Comparison of ENCODE assay signal across 9 cellular contexts in genomic region chr20:5569021-5569420, GRCh38. TPM values are rescaled to one million over a fixed set of nuclear protein-coding genes. Genes with fewer than 3 reads are reported as not detected.
DNase-seq lines count a peak whose midpoint lies in the region; ATAC-seq and TF ChIP-seq lines count a peak whose summit lies in the region.
"Had no signal": no experiment of that assay in that cellular context is flagged by ENCODE, and none has a peak within 500 bp of the region (broad histone marks: within the 10 kb centered on the region; RNA-seq: fewer than 3 reads in every experiment).

No MANE protein-coding gene starts in this region.

- no peaks in the 10 kb centered on the region for H3K9me2 ChIP-seq in OCI-LY7 (ENCODE audit: insufficient read depth, low read length)

- CTCF ChIA-PET in OCI-LY7 (lab: Charles Lee; ENCODE audit: unreplicated experiment) = interaction anchor here (0.7 to 1.5 kb wide), 4 partner anchors 18 to 77 kb away, joined by 3 to 4 read pairs (median 3); no protein-coding TSS in a partner anchor
- CTCF ChIA-PET in activated naive CD4-positive, alpha-beta T cell treated with anti-CD3 and anti-CD28 coated beads, Interleukin-2, amount 10 ng/mL, durations not matched to agents 7 days and 5 days (lab: Charles Lee) = interaction anchor here (0.6 to 8.6 kb wide), 17 partner anchors 9 to 244 kb away, joined by 3 to 95 read pairs (median 4); no protein-coding TSS in a partner anchor

- H3K4me1 ChIP-seq in OCI-LY7 (ENCODE audit: insufficient read depth, low read length, poor library complexity, severe bottlenecking) = peaks cover 39% of the 10 kb centered on the region
- no peaks in the 10 kb centered on the region for H3K4me1 ChIP-seq in cardiac muscle cell (ENCODE audit: low read depth)
- no peaks in the 10 kb centered on the region for H3K4me1 ChIP-seq in sigmoid colon

- peaks cover 60% of the 10 kb centered on the region; the same call in 1 of the 2 replicates for H3K79me2 ChIP-seq in OCI-LY7 (ENCODE audit: insufficient read depth, low read depth, low read length)

- WGBS in sigmoid colon, 2 donors = 38 to 52% methylated on average over 3 of the region's 3 CpGs

- ATAC-seq in GM21423 (IDR thresholded peaks at IDR 0.05; ENCODE audit: unreplicated experiment) = no peak

- no TSS peak for BruUV-seq in OCI-LY7 (replicated peaks; lab: Mats Ljungman, UMichigan)

- no peak for TF ChIP-seq POLR2A in sigmoid colon (IDR thresholded peaks at IDR 0.05)

- no peaks in the 10 kb centered on the region for H3K9me3 ChIP-seq in OCI-LY7 (ENCODE audit: low read length)
- no peaks in the 10 kb centered on the region for H3K9me3 ChIP-seq in cardiac muscle cell (ENCODE audit: low read depth)
- no peaks in the 10 kb centered on the region for H3K9me3 ChIP-seq in sigmoid colon

- intact Hi-C loops in OCI-LY7 (cut with micrococcal nuclease; ENCODE audit: unreplicated experiment) (loop anchor here (1.0 to 5.0 kb wide), 4 partner anchors 39 to 219 kb away; no protein-coding TSS in a partner anchor), sigmoid colon (cut with DNase I) (loop anchor here (1.0 kb wide), 1 partner anchor 219 kb away; no protein-coding TSS in a partner anchor)

- peaks cover 44% of the 10 kb centered on the region for H3K36me3 Mint-ChIP-seq in activated naive CD4-positive, alpha-beta T cell treated with anti-CD3 and anti-CD28 coated beads, Interleukin-2, amount 10 ng/mL, durations not matched to agents 7 days and 5 days

- peaks cover 41% of the 10 kb centered on the region for H3K4me1 Mint-ChIP-seq in activated naive CD4-positive, alpha-beta T cell treated with anti-CD3 and anti-CD28 coated beads, Interleukin-2, amount 10 ng/mL, durations not matched to agents 7 days and 5 days

- H3K27ac Mint-ChIP-seq in activated naive CD4-positive, alpha-beta T cell treated with anti-CD3 and anti-CD28 coated beads, Interleukin-2, amount 10 ng/mL, durations not matched to agents 7 days and 5 days = peak overlapping the region; percentile 68

- no peak for TF ChIP-seq EP300 in sigmoid colon (IDR thresholded peaks at IDR 0.05)

- no peak overlapping the region for H3K4me3 Mint-ChIP-seq in activated naive CD4-positive, alpha-beta T cell treated with anti-CD3 and anti-CD28 coated beads, Interleukin-2, amount 10 ng/mL, durations not matched to agents 7 days and 5 days
- H3K4me3 Mint-ChIP-seq: stimulated activated naive CD8-positive, alpha-beta T cell treated with anti-CD3 and anti-CD28 coated beads, Interleukin-15, Interleukin-2, amounts not matched to agents 100 ng/mL and 50 ng/mL, for 24 hours had no signal

- peak; percentile 67 for DNase-seq in ELR (ENCODE audit: low read depth)
- peak; percentile 84 for DNase-seq in HT-29 (ENCODE audit: low spot score)
- DNase-seq in OCI-LY7 (ENCODE audit: low spot score) = peak; percentile 83
- DNase-seq in activated naive CD4-positive, alpha-beta T cell treated with anti-CD3 and anti-CD28 coated beads, Interleukin-2, amount 10 ng/mL, durations not matched to agents 7 days and 5 days = peak; percentile 70
- DNase-seq in cardiac muscle cell (ENCODE audit: low read depth in 1 of 2, low spot score in 1 of 2) = peak; percentile 46 to 67
- DNase-seq in sigmoid colon = no peak
- no peak for DNase-seq in ecto neural progenitor cell (ENCODE audit: low spot score)

- no peak overlapping the region for H2AFZ ChIP-seq in OCI-LY7 (ENCODE audit: low read length)

- no peaks in the 10 kb centered on the region for H3K27me3 Mint-ChIP-seq in activated naive CD4-positive, alpha-beta T cell treated with anti-CD3 and anti-CD28 coated beads, Interleukin-2, amount 10 ng/mL, durations not matched to agents 7 days and 5 days
- H3K27me3 Mint-ChIP-seq: stimulated activated naive CD8-positive, alpha-beta T cell treated with anti-CD3 and anti-CD28 coated beads, Interleukin-15, Interleukin-2, amounts not matched to agents 100 ng/mL and 50 ng/mL, for 24 hours had no signal

- H3K27ac ChIP-seq in OCI-LY7 (ENCODE audit: low read depth, low read length, poor library complexity, severe bottlenecking) (peak overlapping the region; percentile 52), cardiac muscle cell (no peak overlapping the region), sigmoid colon (no peak overlapping the region)

- H3K9me3 Mint-ChIP-seq in activated naive CD4-positive, alpha-beta T cell treated with anti-CD3 and anti-CD28 coated beads, Interleukin-2, amount 10 ng/mL, durations not matched to agents 7 days and 5 days = no peaks in the 10 kb centered on the region
- H3K9me3 Mint-ChIP-seq: stimulated activated naive CD8-positive, alpha-beta T cell treated with anti-CD3 and anti-CD28 coated beads, Interleukin-15, Interleukin-2, amounts not matched to agents 100 ng/mL and 50 ng/mL, for 24 hours had no signal

- H3K4me2 ChIP-seq in OCI-LY7 (ENCODE audit: low read length) = peak overlapping the region; percentile 15; the same call in 1 of the 2 replicates

- no peaks in the 10 kb centered on the region for H3K27me3 ChIP-seq in cardiac muscle cell
- no peaks in the 10 kb centered on the region for H3K27me3 ChIP-seq in sigmoid colon

- no peaks in the 10 kb centered on the region; the same call in 1 of the 2 replicates for H4K20me1 ChIP-seq in OCI-LY7 (ENCODE audit: insufficient read depth, low read length)

- POLR2A ChIA-PET in OCI-LY7 (lab: Charles Lee) = interaction anchor here (0.7 to 2.1 kb wide), 7 partner anchors 23 to 228 kb away, joined by 3 to 8 read pairs (median 5); no protein-coding TSS in a partner anchor

- H3K36me3 ChIP-seq in OCI-LY7 (ENCODE audit: insufficient read depth, low read length) = peaks cover 99% of the 10 kb centered on the region
- H3K36me3 ChIP-seq in cardiac muscle cell = peaks cover 27% of the 10 kb centered on the region
- peaks cover 0 to 94% (median 24%) of the 10 kb centered on the region in 4 donors for H3K36me3 ChIP-seq in sigmoid colon

- TF ChIP-seq CTCF in OCI-LY7 (conservative IDR thresholded peaks at IDR 0.05; ENCODE audit: low read length) (peak; percentile 94), cardiac muscle cell (IDR thresholded peaks at IDR 0.05; ENCODE audit: low read depth, low read length) (peak; percentile 50), sigmoid colon (IDR thresholded peaks at IDR 0.05) (peak in 3 of 4 experiments; percentile 44 to 54 (median 53))

- H3K4me3 ChIP-seq in OCI-LY7 (ENCODE audit: low read depth, low read length, poor library complexity, severe bottlenecking) (no peak overlapping the region), cardiac muscle cell (no peak overlapping the region), sigmoid colon (no peak overlapping the region)

RNA-seq across cellular contexts. Expression of gene GPCPD1, which starts 41.8 kb away (rescaled TPM):
- total RNA-seq in HT-29 (2014; rRNA removed; shearing (Covaris generic)) = 3.1 and 7.5 TPM in 2 replicates
- total RNA-seq in OCI-LY7 (2014; rRNA removed; shearing (Covaris generic)) = 36.6 and 50.8 TPM in 2 replicates
- total RNA-seq in OCI-LY7 (2022) (90.7 and 101 TPM in 2 replicates), cardiac muscle cell (10.4 and 20.2 TPM in 2 replicates), sigmoid colon (10 to 100 TPM; 15.2 to 22.1 (median 15.8) TPM)
- polyA plus RNA-seq in cardiac muscle cell (11.7 and 23.1 TPM in 2 replicates), sigmoid colon (10 to 100 TPM in 1 of 3 donors, 1 to 10 TPM in 2; 6.0 to 17.0 (median 6.9) TPM)

Comparison
In these comparisons a context has a peak if more than half of its experiments do, and no peak if none do; other contexts are left out.
1. DNase-seq: peak in ELR (single experiment), HT-29 (single experiment), OCI-LY7 (single experiment), activated naive CD4-positive, alpha-beta T cell treated with anti-CD3 and anti-CD28 coated beads, Interleukin-2, amount 10 ng/mL, durations not matched to agents 7 days and 5 days (single experiment) and cardiac muscle cell (2 of 2); none in sigmoid colon (single experiment) and ecto neural progenitor cell (single experiment).
2. Peak in every context shown above with its lines, with median percentiles within 50 percentile points of each other: CTCF ChIP-seq.